7 cellular contexts compared by ENCODE assay signal in genomic region chr22:42936680-42937079, GRCh38.
A peak's percentile ranks its signal among the peaks of the same experiment; 100 is the strongest.
DNase-seq lines count a peak whose midpoint lies in the region; ATAC-seq and TF ChIP-seq lines count a peak whose summit lies in the region.
"Not testable (repeated sequence)": the region's sequence is repeated elsewhere in the genome, so short reads cannot be mapped to it uniquely, and the experiment has no call there.

No MANE protein-coding gene starts in this region.

- BruUV-seq in MCF 10A (replicated peaks; lab: Mats Ljungman, UMichigan), result not testable (repeated sequence)

- DNase-seq in HFFc6; T-helper 17 cell; MCF 10A (ENCODE audit: unreplicated experiment); fibroblast of lung (ENCODE audit: low read depth in 2 of 2); memory B cell (ENCODE audit: low spot score in 2 of 2); sigmoid colon; tibial artery: not testable (repeated sequence)

- not testable (repeated sequence) for H3K9ac ChIP-seq in fibroblast of lung (ENCODE audit: insufficient read depth, low read length)

- H3K4me1 Mint-ChIP-seq in HFFc6 (ENCODE audit: low read depth), result peaks cover 98% of the 10 kb centered on the region
- H3K4me1 Mint-ChIP-seq in T-helper 17 cell, result peaks cover 61% of the 10 kb centered on the region
- peaks cover 80% of the 10 kb centered on the region for H3K4me1 Mint-ChIP-seq in MCF 10A (ENCODE audit: insufficient read depth, unreplicated experiment)
- H3K4me1 Mint-ChIP-seq in memory B cell, result peaks cover 65% of the 10 kb centered on the region

- H3K36me3 ChIP-seq in fibroblast of lung (ENCODE audit: control insufficient read depth, insufficient read depth, low read length); sigmoid colon; tibial artery: not testable (repeated sequence)

- H3K9me3 ChIP-seq in T-helper 17 cell (ENCODE audit: control insufficient read depth, low read length, poor library complexity, severe bottlenecking); fibroblast of lung (ENCODE audit: control insufficient read depth, insufficient read depth, low read depth, low read length); sigmoid colon; tibial artery: not testable (repeated sequence)

- CTCF ChIA-PET in MCF 10A (lab: Yijun Ruan, JAX), result interaction anchor here (0.6 kb wide), 1 partner anchor 15 kb away, joined by 4 read pairs; no protein-coding TSS in a partner anchor

- POLR2A ChIA-PET in MCF 10A (lab: Yijun Ruan, JAX), result interaction anchor here (0.6 to 3.6 kb wide), 6 partner anchors 8 to 27 kb away, joined by 3 to 52 read pairs (median 6); no protein-coding TSS in a partner anchor

- peaks cover 43% of the 10 kb centered on the region for H3K4me1 ChIP-seq in fibroblast of lung (ENCODE audit: control insufficient read depth, extremely low read depth, insufficient read depth, low read length)
- H3K4me1 ChIP-seq in sigmoid colon, result peaks cover 0 to 92% (median 90%) of the 10 kb centered on the region in 4 donors
- H3K4me1 ChIP-seq in tibial artery, result peaks cover 7 to 98% (median 95%) of the 10 kb centered on the region in 4 donors

- not testable (repeated sequence) for ATAC-seq in T-helper 17 cell; memory B cell (ENCODE audit: low read depth)

- H2AFZ ChIP-seq in fibroblast of lung (ENCODE audit: low read length), result not testable (repeated sequence)

- H3K4me3 Mint-ChIP-seq in HFFc6 (peak overlapping the region; percentile 55; the same call in 1 of the 2 replicates), MCF 10A (ENCODE audit: unreplicated experiment) (peak overlapping the region; percentile 34), memory B cell (peak overlapping the region; percentile 75)
- H3K4me3 Mint-ChIP-seq in T-helper 17 cell, result not testable (repeated sequence)

- not testable (repeated sequence) for H3K4me3 ChIP-seq in fibroblast of lung (replicated peaks in 1 of 4; ENCODE audit: control extremely low read depth in 1 of 4, insufficient read depth in 1 of 4, low read depth in 3 of 4, low read length in 4 of 4); sigmoid colon
- H3K4me3 ChIP-seq in tibial artery, result peak overlapping the region; percentile 15 to 24

- peak overlapping the region; percentile 94 for H3K27ac Mint-ChIP-seq in HFFc6
- H3K27ac Mint-ChIP-seq in T-helper 17 cell, result peak overlapping the region; percentile 83
- peak overlapping the region; percentile 75 for H3K27ac Mint-ChIP-seq in MCF 10A (ENCODE audit: low read depth, unreplicated experiment)
- H3K27ac Mint-ChIP-seq in memory B cell, result peak overlapping the region; percentile 91

- H3K27ac ChIP-seq in fibroblast of lung (ENCODE audit: insufficient read depth, low read length) (peak overlapping the region; percentile 52), sigmoid colon (peak overlapping the region; percentile 76 to 94 (median 90)), tibial artery (peak overlapping the region; percentile 95 to 96)

- TF ChIP-seq EP300 in sigmoid colon (IDR thresholded peaks at IDR 0.05), result not testable (repeated sequence)

- intact Hi-C loops in MCF 10A (cut with micrococcal nuclease), result loop anchor here (1.0 to 10.0 kb wide), 3 partner anchors 23 to 299 kb away; no protein-coding TSS in a partner anchor
- intact Hi-C loops in sigmoid colon (cut with DNase I); tibial artery (cut with DNase I; ENCODE audit: low total_unique reads): not testable (repeated sequence)

- H3K36me3 Mint-ChIP-seq in HFFc6 (ENCODE audit: low read depth), result peaks cover 12% of the 10 kb centered on the region
- H3K36me3 Mint-ChIP-seq in T-helper 17 cell (ENCODE audit: low read depth); MCF 10A (ENCODE audit: insufficient read depth, unreplicated experiment); memory B cell: not testable (repeated sequence)

- H3K79me2 ChIP-seq in fibroblast of lung (ENCODE audit: control insufficient read depth, insufficient read depth, low read length), result peaks cover 35% of the 10 kb centered on the region

- 93 to 95% methylated on average over 6 of the region's 6 CpGs for WGBS in sigmoid colon, 2 donors

- TF ChIP-seq POLR2A in sigmoid colon (IDR thresholded peaks at IDR 0.05), result not testable (repeated sequence)

- not testable (repeated sequence) for H3K27me3 Mint-ChIP-seq in HFFc6 (ENCODE audit: insufficient read depth); T-helper 17 cell; MCF 10A (ENCODE audit: insufficient read depth, unreplicated experiment); memory B cell

- TF ChIP-seq CTCF in HFFc6 (IDR thresholded peaks at IDR 0.05); MCF 10A (IDR thresholded peaks at IDR 0.05; ENCODE audit: unreplicated experiment); fibroblast of lung (conservative IDR thresholded peaks at IDR 0.05 in 1 of 2, IDR thresholded peaks at IDR 0.05 in 1 of 2; ENCODE audit: low read depth in 1 of 2, low read length in 2 of 2); sigmoid colon (IDR thresholded peaks at IDR 0.05); tibial artery (IDR thresholded peaks at IDR 0.05): not testable (repeated sequence)

- H4K20me1 ChIP-seq in fibroblast of lung (ENCODE audit: control insufficient read depth, extremely low read depth, insufficient read depth, low read length), result not testable (repeated sequence)

- not testable (repeated sequence) for H3K27me3 ChIP-seq in fibroblast of lung (ENCODE audit: control insufficient read depth, insufficient read depth, low read length); sigmoid colon; tibial artery

- H3K9me3 Mint-ChIP-seq in HFFc6; MCF 10A (ENCODE audit: unreplicated experiment); memory B cell: not testable (repeated sequence)

- peak overlapping the region; percentile 30 for H3K4me2 ChIP-seq in fibroblast of lung (ENCODE audit: extremely low read depth, insufficient read depth, low read length)
